In the genomic region with DNA sequence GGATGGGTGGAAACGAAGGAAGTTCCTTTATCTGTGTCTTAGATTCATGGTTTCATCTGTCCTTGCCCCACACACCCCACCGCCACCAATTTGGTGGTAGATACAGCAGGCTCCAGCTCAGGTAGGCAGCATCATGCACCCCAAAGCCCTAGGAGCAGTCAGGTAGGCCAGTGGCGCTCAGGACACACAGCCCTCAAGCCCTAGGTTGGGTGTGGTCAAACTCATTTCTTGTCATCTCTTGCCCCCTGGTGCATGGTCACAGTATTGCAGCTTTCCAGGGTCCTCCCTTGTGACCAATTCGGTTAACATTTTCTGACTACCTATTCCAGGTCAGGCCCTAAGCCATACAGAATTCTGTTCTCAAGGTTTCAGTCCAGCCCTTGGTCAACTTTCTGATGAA, we compare ENCODE assay signal across 1 cellular context.
TF ChIP-seq lines count a peak whose summit lies in the region.

No MANE protein-coding gene starts in this region.

TF ChIP-seq in HCT116, 20 proteins besides CTCF, POLR2A, EP300 and RAD21 (continued from another document):
- TF ChIP-seq, protein P1, sequence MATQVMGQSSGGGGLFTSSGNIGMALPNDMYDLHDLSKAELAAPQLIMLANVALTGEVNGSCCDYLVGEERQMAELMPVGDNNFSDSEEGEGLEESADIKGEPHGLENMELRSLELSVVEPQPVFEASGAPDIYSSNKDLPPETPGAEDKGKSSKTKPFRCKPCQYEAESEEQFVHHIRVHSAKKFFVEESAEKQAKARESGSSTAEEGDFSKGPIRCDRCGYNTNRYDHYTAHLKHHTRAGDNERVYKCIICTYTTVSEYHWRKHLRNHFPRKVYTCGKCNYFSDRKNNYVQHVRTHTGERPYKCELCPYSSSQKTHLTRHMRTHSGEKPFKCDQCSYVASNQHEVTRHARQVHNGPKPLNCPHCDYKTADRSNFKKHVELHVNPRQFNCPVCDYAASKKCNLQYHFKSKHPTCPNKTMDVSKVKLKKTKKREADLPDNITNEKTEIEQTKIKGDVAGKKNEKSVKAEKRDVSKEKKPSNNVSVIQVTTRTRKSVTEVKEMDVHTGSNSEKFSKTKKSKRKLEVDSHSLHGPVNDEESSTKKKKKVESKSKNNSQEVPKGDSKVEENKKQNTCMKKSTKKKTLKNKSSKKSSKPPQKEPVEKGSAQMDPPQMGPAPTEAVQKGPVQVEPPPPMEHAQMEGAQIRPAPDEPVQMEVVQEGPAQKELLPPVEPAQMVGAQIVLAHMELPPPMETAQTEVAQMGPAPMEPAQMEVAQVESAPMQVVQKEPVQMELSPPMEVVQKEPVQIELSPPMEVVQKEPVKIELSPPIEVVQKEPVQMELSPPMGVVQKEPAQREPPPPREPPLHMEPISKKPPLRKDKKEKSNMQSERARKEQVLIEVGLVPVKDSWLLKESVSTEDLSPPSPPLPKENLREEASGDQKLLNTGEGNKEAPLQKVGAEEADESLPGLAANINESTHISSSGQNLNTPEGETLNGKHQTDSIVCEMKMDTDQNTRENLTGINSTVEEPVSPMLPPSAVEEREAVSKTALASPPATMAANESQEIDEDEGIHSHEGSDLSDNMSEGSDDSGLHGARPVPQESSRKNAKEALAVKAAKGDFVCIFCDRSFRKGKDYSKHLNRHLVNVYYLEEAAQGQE (IDR thresholded peaks at IDR 0.05; ENCODE audit: low read depth), result no peak
- no peak for TF ChIP-seq EZH2 (IDR thresholded peaks at IDR 0.05)
